Comparison of ENCODE assay signal across 19 cellular contexts in the genomic region with DNA sequence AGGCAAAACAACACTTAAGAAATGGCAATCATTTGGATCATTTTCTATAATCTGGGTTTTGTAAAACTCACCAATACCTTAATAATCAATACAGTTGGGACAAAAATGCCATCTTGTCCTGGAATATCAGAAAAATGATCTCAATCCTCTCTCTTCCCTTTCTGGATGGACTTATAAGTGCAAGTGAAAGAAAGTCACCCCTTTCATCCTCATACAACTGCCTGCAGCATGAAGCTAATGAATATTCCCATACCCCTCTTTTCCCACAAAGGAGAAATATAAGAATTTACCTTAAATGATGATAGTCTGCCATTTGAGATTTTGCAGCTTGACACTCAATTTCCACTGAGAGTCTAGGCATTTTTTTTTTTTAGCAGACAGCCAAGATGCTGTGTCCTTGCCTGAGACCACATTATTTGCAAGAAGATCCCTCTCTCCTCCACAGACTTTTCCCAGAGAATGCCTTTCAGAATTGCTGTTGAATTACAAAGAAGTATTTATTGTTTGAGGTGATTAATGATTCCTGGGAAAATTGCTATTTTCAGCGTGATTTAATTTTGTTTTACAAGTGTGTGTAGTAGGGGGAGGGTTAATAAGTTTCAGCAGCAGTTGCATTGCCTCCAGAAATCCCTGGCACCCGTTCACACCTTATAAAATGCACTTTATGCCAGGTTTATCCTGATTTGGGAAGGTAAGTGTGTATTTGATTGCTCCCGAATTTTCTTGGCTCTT. TPM values are rescaled to one million over a fixed set of nuclear protein-coding genes. Genes with fewer than 3 reads are reported as not detected.
DNase-seq lines count a peak whose midpoint lies in the region; ATAC-seq and TF ChIP-seq lines count a peak whose summit lies in the region.
"Had no signal": no experiment of that assay in that cellular context is flagged by ENCODE, and none has a peak within 500 bp of the region (broad histone marks: within the 10 kb centered on the region; RNA-seq: fewer than 3 reads in every experiment).

No MANE protein-coding gene starts in this region.

- no peak for TF ChIP-seq POLR2A in esophagus muscularis mucosa (IDR thresholded peaks at IDR 0.05; ENCODE audit: low read depth)

- in situ Hi-C loops in Caki2 (cut with HindIII; ENCODE audit: low pct_unique_long_range_greater_than_20kb, low sequenced_read_pairs), result loop anchor here (5.0 kb wide), 1 partner anchor 36 kb away; no protein-coding TSS in a partner anchor

- no peak overlapping the region for H3K4me3 Mint-ChIP-seq in activated naive CD4-positive, alpha-beta T cell treated with anti-CD3 and anti-CD28 coated beads, Interleukin-2, amount 10 ng/mL, durations not matched to agents 7 days and 5 days
- H3K4me3 Mint-ChIP-seq: CD14-positive monocyte had no signal

- H3K9ac ChIP-seq in stomach smooth muscle (ENCODE audit: low read length in 2 of 2), result peak overlapping the region; percentile 29 to 89

- no peaks in the 10 kb centered on the region for H3K36me3 Mint-ChIP-seq in activated naive CD4-positive, alpha-beta T cell treated with anti-CD3 and anti-CD28 coated beads, Interleukin-2, amount 10 ng/mL, durations not matched to agents 7 days and 5 days

- intact Hi-C loops in esophagus muscularis mucosa (cut with DNase I), result no loop called here

- no peaks in the 10 kb centered on the region for H3K4me1 Mint-ChIP-seq in activated naive CD4-positive, alpha-beta T cell treated with anti-CD3 and anti-CD28 coated beads, Interleukin-2, amount 10 ng/mL, durations not matched to agents 7 days and 5 days

- ATAC-seq in GM19397 (IDR thresholded peaks at IDR 0.05; ENCODE audit: unreplicated experiment), result no peak

- H3K9me3 ChIP-seq in esophagus muscularis mucosa, result no peaks in the 10 kb centered on the region
- H3K9me3 ChIP-seq in muscle layer of duodenum (ENCODE audit: control insufficient read depth in 1 of 2, low read length in 2 of 2), result no peaks in the 10 kb centered on the region
- no peaks in the 10 kb centered on the region for H3K9me3 ChIP-seq in stomach smooth muscle (ENCODE audit: control insufficient read depth in 2 of 2, low read length in 2 of 2)
- H3K9me3 ChIP-seq: HAP-1 had no signal

- no peaks in the 10 kb centered on the region for H3K36me3 ChIP-seq in esophagus muscularis mucosa
- H3K36me3 ChIP-seq in muscle layer of duodenum (ENCODE audit: control insufficient read depth in 1 of 2, insufficient read depth in 2 of 2, low read length in 2 of 2), result no peaks in the 10 kb centered on the region
- no peaks in the 10 kb centered on the region for H3K36me3 ChIP-seq in stomach smooth muscle (ENCODE audit: control insufficient read depth in 2 of 2, insufficient read depth in 2 of 2, low read length in 2 of 2)

- no peaks in the 10 kb centered on the region for H3K9me3 Mint-ChIP-seq in activated naive CD4-positive, alpha-beta T cell treated with anti-CD3 and anti-CD28 coated beads, Interleukin-2, amount 10 ng/mL, durations not matched to agents 7 days and 5 days

- peak overlapping the region; percentile 96 to 100 (median 99) for H3K27ac ChIP-seq in esophagus muscularis mucosa (replicated peaks in 1 of 4)
- H3K27ac ChIP-seq in muscle layer of duodenum (ENCODE audit: low read length), result peak overlapping the region; percentile 89
- H3K27ac ChIP-seq in stomach smooth muscle (ENCODE audit: low read length), result peak overlapping the region; percentile 98

- no peak for TF ChIP-seq CTCF in esophagus muscularis mucosa (IDR thresholded peaks at IDR 0.05)

- 29% methylated on average over 3 of the region's 3 CpGs for WGBS in esophagus muscularis mucosa

- no peak overlapping the region for H3K27ac Mint-ChIP-seq in activated naive CD4-positive, alpha-beta T cell treated with anti-CD3 and anti-CD28 coated beads, Interleukin-2, amount 10 ng/mL, durations not matched to agents 7 days and 5 days
- H3K27ac Mint-ChIP-seq: CD14-positive monocyte had no signal

- peaks cover 33% of the 10 kb centered on the region for H3K27me3 Mint-ChIP-seq in activated naive CD4-positive, alpha-beta T cell treated with anti-CD3 and anti-CD28 coated beads, Interleukin-2, amount 10 ng/mL, durations not matched to agents 7 days and 5 days

- CTCF ChIA-PET in activated naive CD4-positive, alpha-beta T cell treated with anti-CD3 and anti-CD28 coated beads, Interleukin-2, amount 10 ng/mL, durations not matched to agents 7 days and 5 days (lab: Charles Lee), result no interaction called here

- TF ChIP-seq EP300 in esophagus muscularis mucosa (IDR thresholded peaks at IDR 0.05), result no peak

- DNase-seq in Caki2 (ENCODE audit: low read depth) (peak; percentile 59), esophagus muscularis mucosa (ENCODE audit: extremely low spot score) (no peak), NOMO-1 treated with dmso at 0.1 percent for 144 hours (lab: John Stamatoyannopoulos, UW; ENCODE audit: unreplicated experiment) (no peak), iPS-NIHi11 (ENCODE audit: low spot score) (no peak)
- no peak for DNase-seq in activated naive CD4-positive, alpha-beta T cell treated with anti-CD3 and anti-CD28 coated beads, Interleukin-2, amount 10 ng/mL, durations not matched to agents 7 days and 5 days
- DNase-seq: 8988T, DMS 273 treated with DMSO at 0.1 percent for 48 hours, DND-41, NCI-H1092 treated with DMSO at 0.1 percent for 48 hours, NCI-H146, NCI-H2029 treated with DMSO at 0.1 percent for 48 hours, NCI-H2171, NCI-H526 had no signal

- peaks cover 21 to 74% (median 73%) of the 10 kb centered on the region in 4 donors for H3K4me1 ChIP-seq in esophagus muscularis mucosa
- H3K4me1 ChIP-seq in muscle layer of duodenum (ENCODE audit: control insufficient read depth in 1 of 2, insufficient read depth in 2 of 2, low read length in 2 of 2), result peaks cover 22 to 37% of the 10 kb centered on the region in 2 donors
- peaks cover 73% of the 10 kb centered on the region for H3K4me1 ChIP-seq in stomach smooth muscle (ENCODE audit: control insufficient read depth, insufficient read depth, low read length)

- H3K4me3 ChIP-seq in esophagus muscularis mucosa (peak overlapping the region in 1 of 4 donors; percentile 4), muscle layer of duodenum (ENCODE audit: low read depth in 1 of 2, low read length in 2 of 2) (peak overlapping the region; percentile 7 to 16), stomach smooth muscle (ENCODE audit: low read length in 2 of 2) (peak overlapping the region; percentile 34 to 93)
- H3K4me3 ChIP-seq: HAP-1 had no signal

- H3K27me3 ChIP-seq in esophagus muscularis mucosa (no peaks in the 10 kb centered on the region), muscle layer of duodenum (ENCODE audit: low read depth, low read length) (no peaks in the 10 kb centered on the region), stomach smooth muscle (ENCODE audit: control insufficient read depth in 1 of 2, insufficient read depth in 2 of 2, low read length in 2 of 2) (no peaks in the 10 kb centered on the region)

RNA-seq across cellular contexts. Expression of a gene that starts 3.8 kb away (rescaled TPM):
- total RNA-seq in Caki2 (2014; rRNA removed; shearing (Covaris generic); ENCODE audit: low replicate concordance), result 5.6 and 10.3 TPM in 2 replicates
- total RNA-seq in esophagus muscularis mucosa, result 10 to 100 TPM; 12.5 to 26.8 (median 18.1) TPM
- total RNA-seq: G401 had no signal

RNA-seq across cellular contexts. Expression of a gene that starts 16.7 kb away (rescaled TPM):
- 53.0 and 130 TPM in 2 replicates for total RNA-seq in Caki2 (2014; rRNA removed; shearing (Covaris generic); ENCODE audit: low replicate concordance)
- total RNA-seq in esophagus muscularis mucosa, result 10 to 100 TPM in 3 of 4 donors, 1 to 10 TPM in 1; 7.8 to 24.8 (median 14.7) TPM

RNA-seq across cellular contexts. Expression of a gene that starts 20.8 kb away (rescaled TPM):
- total RNA-seq in Caki2 (2014; rRNA removed; shearing (Covaris generic); ENCODE audit: low replicate concordance), result 0.96 and 1.2 TPM in 2 replicates
- under 1 TPM in 2 of 4 donors, not detected in 2; 0.66 to 0.92 TPM for total RNA-seq in esophagus muscularis mucosa

RNA-seq across cellular contexts. Expression of a gene that starts 24.3 kb away (rescaled TPM):
- 0.30 TPM in 1 of 2 replicates, not detected in the other for total RNA-seq in Caki2 (2014; rRNA removed; shearing (Covaris generic); ENCODE audit: low replicate concordance)
- 1 to 10 TPM; 3.3 to 5.4 (median 4.4) TPM for total RNA-seq in esophagus muscularis mucosa
- total RNA-seq: G401 had no signal

RNA-seq across cellular contexts. Expression of a gene that starts 25.6 kb away (rescaled TPM):
- total RNA-seq in Caki2 (2014; rRNA removed; shearing (Covaris generic); ENCODE audit: low replicate concordance), result 3.3 and 32.9 TPM in 2 replicates
- 10 to 100 TPM; 10.2 to 16.6 (median 13.8) TPM for total RNA-seq in esophagus muscularis mucosa
